1 cellular context compared by ENCODE assay signal in the genomic region with DNA sequence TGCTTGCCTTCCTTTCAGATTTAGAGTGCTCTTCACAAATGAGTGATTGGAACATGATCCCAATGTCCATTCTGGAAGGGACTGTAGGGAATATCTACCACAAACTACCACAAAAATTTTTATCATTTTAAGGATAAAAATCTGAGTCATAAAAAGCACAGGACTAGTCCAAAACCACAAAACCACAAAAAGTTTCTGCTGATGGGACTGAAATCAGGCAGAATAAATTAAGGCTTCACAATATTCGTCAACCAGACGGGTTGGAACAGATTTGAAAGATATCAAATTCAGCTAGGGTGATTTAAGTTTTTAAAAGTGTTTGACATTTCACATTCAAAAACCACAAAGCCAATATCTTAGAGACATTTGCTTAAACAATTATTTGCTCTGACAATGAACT.
TF ChIP-seq lines count a peak whose summit lies in the region.

No MANE protein-coding gene starts in this region.

TF ChIP-seq in WTC11, 78 proteins besides CTCF, POLR2A, EP300 and RAD21 (continued from another document):
- TF ChIP-seq, protein P1, sequence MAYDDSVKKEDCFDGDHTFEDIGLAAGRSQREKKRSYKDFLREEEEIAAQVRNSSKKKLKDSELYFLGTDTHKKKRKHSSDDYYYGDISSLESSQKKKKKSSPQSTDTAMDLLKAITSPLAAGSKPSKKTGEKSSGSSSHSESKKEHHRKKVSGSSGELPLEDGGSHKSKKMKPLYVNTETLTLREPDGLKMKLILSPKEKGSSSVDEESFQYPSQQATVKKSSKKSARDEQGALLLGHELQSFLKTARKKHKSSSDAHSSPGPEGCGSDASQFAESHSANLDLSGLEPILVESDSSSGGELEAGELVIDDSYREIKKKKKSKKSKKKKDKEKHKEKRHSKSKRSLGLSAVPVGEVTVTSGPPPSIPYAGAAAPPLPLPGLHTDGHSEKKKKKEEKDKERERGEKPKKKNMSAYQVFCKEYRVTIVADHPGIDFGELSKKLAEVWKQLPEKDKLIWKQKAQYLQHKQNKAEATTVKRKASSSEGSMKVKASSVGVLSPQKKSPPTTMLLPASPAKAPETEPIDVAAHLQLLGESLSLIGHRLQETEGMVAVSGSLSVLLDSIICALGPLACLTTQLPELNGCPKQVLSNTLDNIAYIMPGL (CRISPR knock-in tag; IDR thresholded peaks at IDR 0.05) = no peak
- TF ChIP-seq KAT7 (CRISPR knock-in tag; IDR thresholded peaks at IDR 0.05; ENCODE audit: borderline replicate concordance) (no peak), CBFB (CRISPR knock-in tag; IDR thresholded peaks at IDR 0.05; ENCODE audit: low read depth) (no peak), OVOL2 (CRISPR knock-in tag; IDR thresholded peaks at IDR 0.05; ENCODE audit: borderline replicate concordance) (no peak), RELA (CRISPR knock-in tag; IDR thresholded peaks at IDR 0.05; ENCODE audit: borderline replicate concordance) (no peak), NFE2L1 (CRISPR knock-in tag; IDR thresholded peaks at IDR 0.05) (no peak), CREB1 (CRISPR knock-in tag; IDR thresholded peaks at IDR 0.05) (no peak)
- TF ChIP-seq, protein P2, sequence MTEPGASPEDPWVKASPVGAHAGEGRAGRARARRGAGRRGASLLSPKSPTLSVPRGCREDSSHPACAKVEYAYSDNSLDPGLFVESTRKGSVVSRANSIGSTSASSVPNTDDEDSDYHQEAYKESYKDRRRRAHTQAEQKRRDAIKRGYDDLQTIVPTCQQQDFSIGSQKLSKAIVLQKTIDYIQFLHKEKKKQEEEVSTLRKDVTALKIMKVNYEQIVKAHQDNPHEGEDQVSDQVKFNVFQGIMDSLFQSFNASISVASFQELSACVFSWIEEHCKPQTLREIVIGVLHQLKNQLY (CRISPR knock-in tag; IDR thresholded peaks at IDR 0.05) = no peak
TF ChIP-seq in WTC11: peak in this region for 0.
